Comparison of ENCODE assay signal across 28 cellular contexts in genomic region chr1:223645903-223646302, GRCh38. TPM values are rescaled to one million over a fixed set of nuclear protein-coding genes. Genes with fewer than 3 reads are reported as not detected.
DNase-seq lines count a peak whose midpoint lies in the region; FAIRE-seq and TF ChIP-seq lines count a peak whose summit lies in the region.
"Had no signal": no experiment of that assay in that cellular context is flagged by ENCODE, and none has a peak within 500 bp of the region (broad histone marks: within the 10 kb centered on the region; RNA-seq: fewer than 3 reads in every experiment).

No MANE protein-coding gene starts in this region.

- POLR2A ChIA-PET in H1 (lab: Charles Lee; ENCODE audit: partially characterized antibody), result no interaction called here

- H2BK12ac ChIP-seq in H1 (ENCODE audit: low read depth, low read length), result peak overlapping the region; percentile 40; the same call in 1 of the 2 replicates

- H3K4me1 ChIP-seq in H1 (replicated peaks in 1 of 4; ENCODE audit: control insufficient read depth in 3 of 4, insufficient read depth in 4 of 4, low read length in 3 of 4), result peaks cover 8 to 18% (median 10%) of the 10 kb centered on the region in 4 experiments; a peak in 6 of 7 replicates
- H3K4me1 ChIP-seq in transverse colon, result peaks cover 0 to 21% (median 11%) of the 10 kb centered on the region in 4 donors
- H3K4me1 ChIP-seq: parathyroid adenoma, tibial nerve had no signal

- H2AK5ac ChIP-seq in H1 (ENCODE audit: low read depth, low read length), result no peak overlapping the region

- no peak overlapping the region for H4K5ac ChIP-seq in H1 (ENCODE audit: insufficient read length, low read depth, low read length)

- no peaks in the 10 kb centered on the region for H3K79me1 ChIP-seq in H1 (ENCODE audit: low read depth, low read length)

- H3K27me3 ChIP-seq in H1 (replicated peaks in 1 of 4; ENCODE audit: control insufficient read depth in 3 of 4, extremely low read depth in 1 of 4, insufficient read depth in 3 of 4, low read length in 3 of 4) (no peaks in the 10 kb centered on the region), transverse colon (peaks cover 4% of the 10 kb centered on the region)
- H3K27me3 ChIP-seq: tibial nerve had no signal

- H3K9ac ChIP-seq in H1 (replicated peaks in 1 of 4; ENCODE audit: extremely low read depth in 1 of 4, low read depth in 3 of 4, low read length in 3 of 4), result no peak overlapping the region
- H3K9ac ChIP-seq: parathyroid adenoma, SK-N-SH had no signal

- peak overlapping the region; percentile 76; the same call in 1 of the 2 replicates for H2BK20ac ChIP-seq in H1 (ENCODE audit: low read length)

- H3K4me2 ChIP-seq in H1 (ENCODE audit: insufficient read depth in 1 of 2, low read depth in 2 of 2, low read length in 2 of 2), result no peak overlapping the region
- H3K4me2 ChIP-seq: SK-N-SH had no signal

- no peak overlapping the region for H2AFZ ChIP-seq in H1 (ENCODE audit: low read length)
- H2AFZ ChIP-seq: parathyroid adenoma had no signal

- H3K56ac ChIP-seq in H1 (replicated peaks; ENCODE audit: insufficient read length, low read depth, low read length), result no peak overlapping the region

- no peak overlapping the region for H3K4ac ChIP-seq in H1 (replicated peaks; ENCODE audit: insufficient read length, low read depth, low read length)

- CTCF ChIA-PET in H1 (lab: Charles Lee; ENCODE audit: partially characterized antibody), result interaction anchor here (0.5 to 3.5 kb wide), 6 partner anchors 14 to 145 kb away, joined by 3 to 12 read pairs (median 3); no protein-coding TSS in a partner anchor

- WGBS in H1 (ENCODE audit: extremely low coverage in 1 of 2, insufficient coverage in 1 of 2, insufficient read length in 1 of 2, insufficient replicate concordance in 2 of 2, low coverage in 1 of 2, low lambda C conversion rate in 2 of 2, missing lambda C conversion rate in 1 of 2), 2 experiments, result 74% methylated on average over 3 of the region's 3 CpGs; no CpG with 5 or more reads in 1 of the 2 experiments
- 30 to 60% methylated on average over 2 to 3 of the region's 3 CpGs for WGBS in transverse colon (ENCODE audit: low coverage in 1 of 2), 2 donors

- H2BK15ac ChIP-seq in H1 (ENCODE audit: low read length), result peak overlapping the region; percentile 37; the same call in 1 of the 2 replicates

- FAIRE-seq in H1 (lab: Jason Lieb, UNC), result no peak
- FAIRE-seq: HepG2 had no signal

- TF ChIP-seq POLR2A in H1 (IDR thresholded peaks at IDR 0.05; ENCODE audit: control extremely low read depth in 1 of 2, low read depth in 2 of 2, low read length in 2 of 2), result no peak
- no peak for TF ChIP-seq POLR2A in transverse colon (IDR thresholded peaks at IDR 0.05)

- H3K9me3 ChIP-seq in H1 (ENCODE audit: insufficient read depth in 2 of 2, low read depth in 1 of 2, low read length in 1 of 2) (no peaks in the 10 kb centered on the region), transverse colon (no peaks in the 10 kb centered on the region)
- H3K9me3 ChIP-seq: SK-N-SH, tibial nerve had no signal

- H3K23ac ChIP-seq in H1 (ENCODE audit: insufficient read length), result no peak overlapping the region

- TF ChIP-seq EP300 in H1 (IDR thresholded peaks at IDR 0.05; ENCODE audit: borderline replicate concordance in 1 of 2, low read depth in 2 of 2, low read length in 2 of 2) (no peak), transverse colon (IDR thresholded peaks at IDR 0.05; ENCODE audit: low read depth) (no peak)

- H3K79me2 ChIP-seq in H1 (ENCODE audit: control insufficient read depth in 1 of 2, insufficient read depth in 2 of 2, low read length in 2 of 2), result no peaks in the 10 kb centered on the region
- H3K79me2 ChIP-seq: parathyroid adenoma had no signal

- H2BK120ac ChIP-seq in H1 (replicated peaks; ENCODE audit: low read depth, low read length), result peak overlapping the region; percentile 35

- H3K18ac ChIP-seq in H1 (ENCODE audit: extremely low read depth, low read length), result no peak overlapping the region

- no peak overlapping the region for H3K14ac ChIP-seq in H1 (ENCODE audit: insufficient read length)

- peak overlapping the region; percentile 61 for H4K91ac ChIP-seq in H1 (replicated peaks; ENCODE audit: insufficient read length, low read length)

- 0 out of 2 replicates have a peak overlapping the region, but pooled peaks have one; percentile 35 for H2BK5ac ChIP-seq in H1 (ENCODE audit: low read depth, low read length)

- in situ Hi-C loops in transverse colon (cut with MboI; ENCODE audit: low pct_ligation_motif_present in 1 of 4, low pct_unique_long_range_greater_than_20kb in 1 of 4, low sequenced_read_pairs in 3 of 4), result no loop called here

- no peak for TF ChIP-seq CTCF in H1 (IDR thresholded peaks at IDR 0.05; ENCODE audit: control extremely low read depth in 1 of 3, insufficient read depth in 1 of 3, low read depth in 1 of 3, low read length in 3 of 3)
- no peak for TF ChIP-seq CTCF in transverse colon (IDR thresholded peaks at IDR 0.05)

- H3K4me3 ChIP-seq in H1 (ENCODE audit: extremely low read depth in 1 of 4, insufficient read depth in 2 of 4, low read depth in 3 of 4, low read length in 4 of 4), result no peak overlapping the region
- H3K4me3 ChIP-seq in transverse colon, result no peak overlapping the region
- H3K4me3 ChIP-seq: coronary artery, tibial nerve had no signal

- no peak for TF ChIP-seq RAD21 in H1 (IDR thresholded peaks at IDR 0.05 in 1 of 2, conservative IDR thresholded peaks at IDR 0.05 in 1 of 2; ENCODE audit: low read depth in 2 of 2, low read length in 2 of 2)

- peak; percentile 26 to 52 for DNase-seq in NCI-H2081 (lab: John Stamatoyannopoulos, UW)
- DNase-seq in NCI-H2081 treated with DMSO at 0.1 percent for 48 hours (lab: John Stamatoyannopoulos, UW), result no peak
- peak; percentile 41 for DNase-seq in NCI-H69 (lab: John Stamatoyannopoulos, UW)
- no peak for DNase-seq in H1 (ENCODE audit: low read depth in 1 of 2, low spot score in 2 of 2)
- DNase-seq in transverse colon, result peak; percentile 46
- no peak for DNase-seq in activated CD4-positive, CD25-positive, alpha-beta regulatory T cell treated with anti-CD3 and anti-CD28 coated beads, Interleukin-2, amount 50 U/mL, for 72 hours
- no peak for DNase-seq in KG1 (lab: John Stamatoyannopoulos, UW)
- DNase-seq in HCEC 1CT, result no peak
- DNase-seq: activated CD4-positive, alpha-beta T cell treated with anti-CD3 and anti-CD28 coated beads for 1 hour; activated CD8-positive, alpha-beta T cell treated with anti-CD3 and anti-CD28 coated beads for 36 hours; anterior cingulate cortex; DND-41; effector memory CD4-positive, alpha-beta T cell; Kasumi-1; NCI-H526; SK-N-SH; stimulated activated CD4-positive, alpha-beta T cell treated with anti-CD3 and anti-CD28 coated beads, Interleukin-2, amount 100 ng/mL, for 24 hours; T-helper 17 cell had no signal

- no peaks in the 10 kb centered on the region for H4K20me1 ChIP-seq in H1 (replicated peaks in 1 of 2; ENCODE audit: control insufficient read depth in 1 of 2, insufficient read depth in 2 of 2, low read length in 2 of 2)

- no peaks in the 10 kb centered on the region for H3K23me2 ChIP-seq in H1 (ENCODE audit: low read depth, low read length)

- H3K27ac ChIP-seq in H1 (ENCODE audit: low read depth, low read length), result no peak overlapping the region
- H3K27ac ChIP-seq in transverse colon, result no peak overlapping the region
- H3K27ac ChIP-seq: coronary artery, parathyroid adenoma, RWPE1, tibial nerve had no signal

- H4K8ac ChIP-seq in H1 (ENCODE audit: extremely low read depth, insufficient read depth, low read length), result no peak overlapping the region

- intact Hi-C loops in transverse colon (cut with DNase I; ENCODE audit: low total_unique reads), result no loop called here

- H3K36me3 ChIP-seq in H1 (ENCODE audit: control insufficient read depth in 2 of 4, insufficient read depth in 4 of 4, low read length in 3 of 4) (no peaks in the 10 kb centered on the region), transverse colon (no peaks in the 10 kb centered on the region)
- H3K36me3 ChIP-seq: tibial nerve had no signal

TF ChIP-seq in H1, 55 proteins besides CTCF, POLR2A, EP300 and RAD21:
- TF ChIP-seq MAFK (IDR thresholded peaks at IDR 0.05; ENCODE audit: low read depth, low read length) (no peak), MAX (IDR thresholded peaks at IDR 0.05) (no peak), CBX8 (IDR thresholded peaks at IDR 0.05; ENCODE audit: borderline replicate concordance, low read depth, low read length) (no peak), FOSL1 (IDR thresholded peaks at IDR 0.05; ENCODE audit: insufficient read depth, low read depth, low read length) (no peak), POU5F1 (IDR thresholded peaks at IDR 0.05; ENCODE audit: low read depth, low read length) (no peak)

RNA-seq across cellular contexts. Expression of gene CAPN8, which starts 19.6 kb away (rescaled TPM):
- 0.26 TPM in 1 of 2 replicates, not detected in the other for total RNA-seq in H1 (2021; fragmentation: NEBNext Ultra II Directional; extraction: Animal tissue kit (Norgen Biotek cat#: 25700))
- polyA plus RNA-seq in H1 (2011; rRNA removed), result 0.20 TPM in 1 of 2 replicates, not detected in the other
- not detected for polyA plus RNA-seq in H1 (2011; cell fraction: cytosol; rRNA removed)
- polyA plus RNA-seq in H1 (2011; cell fraction: nucleus; rRNA removed), result 0.48 TPM
- polyA plus RNA-seq in H1 (2012, experiment 1 of 2), result 0.19 TPM in 1 of 4 replicates, not detected in the others
- polyA plus RNA-seq in H1 (2012, experiment 2 of 2), result not detected
- not detected for polyA plus RNA-seq in H1 (2013, experiment 1 of 2)
- polyA plus RNA-seq in H1 (2013, experiment 2 of 2), result not detected
- not detected in 2 replicates for polyA minus RNA-seq in H1 (2011; rRNA and poly(A)+ RNA removed)
- polyA minus RNA-seq in H1 (2011; cell fraction: cytosol; rRNA and poly(A)+ RNA removed), result not detected
- not detected for polyA minus RNA-seq in H1 (2011; cell fraction: nucleus; rRNA and poly(A)+ RNA removed)
- 100 to 1,000 TPM in 2 of 4 donors, 10 to 100 TPM in 2; 55.4 to 273 (median 91.6) TPM for total RNA-seq in transverse colon
- total RNA-seq: A673; activated CD8-positive, alpha-beta T cell treated with anti-CD3 and anti-CD28 coated beads for 36 hours; activated T-helper 2 cell treated with anti-CD3 and anti-CD28 coated beads, Interferon-gamma antibody, Interleukin-2, Interleukin-4, amounts not matched to agents 10 μg/mL and 5 μg/mL and 100 μg/mL, durations not matched to agents 14 hours and 24 hours and 36 hours; epithelial cell of proximal tubule; natural killer cell treated with Interleukin-12 subunit alpha and Interleukin-12 subunit beta and Interleukin-15 and Interleukin-18, amount 100 ng/mL, for 72 hours; OCI-LY7; tibial nerve had no signal
- polyA plus RNA-seq: SK-N-SH had no signal

Comparison
In these comparisons a context has a peak if more than half of its experiments do, and no peak if none do; other contexts are left out.
1. DNase-seq: peak in NCI-H2081 (2 of 2), NCI-H69 (single experiment) and transverse colon (single experiment); none in NCI-H2081 treated with DMSO at 0.1 percent for 48 hours (single experiment), H1 (0 of 2), activated CD4-positive, CD25-positive, alpha-beta regulatory T cell treated with anti-CD3 and anti-CD28 coated beads, Interleukin-2, amount 50 U/mL, for 72 hours (single experiment), KG1 (single experiment) and HCEC 1CT (single experiment).
2. RNA of gene CAPN8, which starts 19.6 kb away (total RNA-seq): 55.4 to 273 TPM in transverse colon; 0.26 TPM in H1; every median in the first group is over 10 times any median in the second.